In the genomic region with DNA sequence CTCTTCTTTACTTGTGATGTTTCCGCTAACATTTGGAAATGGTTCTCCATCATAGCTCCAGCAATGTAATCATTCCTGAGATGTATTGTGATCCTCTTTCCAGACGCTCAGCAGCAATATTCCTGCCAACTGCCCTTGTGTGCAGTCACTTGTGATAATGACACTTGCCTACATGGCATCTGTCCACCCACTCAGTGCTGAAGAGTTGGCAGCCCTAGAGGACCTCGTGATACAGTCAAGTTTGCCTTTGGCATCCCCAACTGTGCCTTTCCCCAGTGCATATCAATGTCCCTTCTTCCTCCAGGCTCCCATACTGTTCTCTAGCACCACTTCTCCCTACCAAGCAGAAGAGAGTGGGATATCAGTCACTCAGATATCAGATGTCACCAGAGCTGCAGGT, we compare ENCODE assay signal across 1 cellular context.
TF ChIP-seq lines count a peak whose summit lies in the region.

No MANE protein-coding gene starts in this region.

TF ChIP-seq in SK-N-SH treated with all-trans-retinoic acid at 6 μM for 48 hours, 23 proteins besides CTCF, POLR2A, EP300 and RAD21 (continued from another document):
- TF ChIP-seq, protein P1, sequence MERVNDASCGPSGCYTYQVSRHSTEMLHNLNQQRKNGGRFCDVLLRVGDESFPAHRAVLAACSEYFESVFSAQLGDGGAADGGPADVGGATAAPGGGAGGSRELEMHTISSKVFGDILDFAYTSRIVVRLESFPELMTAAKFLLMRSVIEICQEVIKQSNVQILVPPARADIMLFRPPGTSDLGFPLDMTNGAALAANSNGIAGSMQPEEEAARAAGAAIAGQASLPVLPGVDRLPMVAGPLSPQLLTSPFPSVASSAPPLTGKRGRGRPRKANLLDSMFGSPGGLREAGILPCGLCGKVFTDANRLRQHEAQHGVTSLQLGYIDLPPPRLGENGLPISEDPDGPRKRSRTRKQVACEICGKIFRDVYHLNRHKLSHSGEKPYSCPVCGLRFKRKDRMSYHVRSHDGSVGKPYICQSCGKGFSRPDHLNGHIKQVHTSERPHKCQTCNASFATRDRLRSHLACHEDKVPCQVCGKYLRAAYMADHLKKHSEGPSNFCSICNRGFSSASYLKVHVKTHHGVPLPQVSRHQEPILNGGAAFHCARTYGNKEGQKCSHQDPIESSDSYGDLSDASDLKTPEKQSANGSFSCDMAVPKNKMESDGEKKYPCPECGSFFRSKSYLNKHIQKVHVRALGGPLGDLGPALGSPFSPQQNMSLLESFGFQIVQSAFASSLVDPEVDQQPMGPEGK (CRISPR knock-in tag; IDR thresholded peaks at IDR 0.05; ENCODE audit: borderline replicate concordance), result no peak
- no peak for TF ChIP-seq BACH2 (CRISPR knock-in tag; IDR thresholded peaks at IDR 0.05; ENCODE audit: borderline replicate concordance)
- no peak for TF ChIP-seq TCF4 (CRISPR knock-in tag; IDR thresholded peaks at IDR 0.05; ENCODE audit: borderline replicate concordance)
